ENCODE assay signal across 9 cellular contexts in the genomic region with DNA sequence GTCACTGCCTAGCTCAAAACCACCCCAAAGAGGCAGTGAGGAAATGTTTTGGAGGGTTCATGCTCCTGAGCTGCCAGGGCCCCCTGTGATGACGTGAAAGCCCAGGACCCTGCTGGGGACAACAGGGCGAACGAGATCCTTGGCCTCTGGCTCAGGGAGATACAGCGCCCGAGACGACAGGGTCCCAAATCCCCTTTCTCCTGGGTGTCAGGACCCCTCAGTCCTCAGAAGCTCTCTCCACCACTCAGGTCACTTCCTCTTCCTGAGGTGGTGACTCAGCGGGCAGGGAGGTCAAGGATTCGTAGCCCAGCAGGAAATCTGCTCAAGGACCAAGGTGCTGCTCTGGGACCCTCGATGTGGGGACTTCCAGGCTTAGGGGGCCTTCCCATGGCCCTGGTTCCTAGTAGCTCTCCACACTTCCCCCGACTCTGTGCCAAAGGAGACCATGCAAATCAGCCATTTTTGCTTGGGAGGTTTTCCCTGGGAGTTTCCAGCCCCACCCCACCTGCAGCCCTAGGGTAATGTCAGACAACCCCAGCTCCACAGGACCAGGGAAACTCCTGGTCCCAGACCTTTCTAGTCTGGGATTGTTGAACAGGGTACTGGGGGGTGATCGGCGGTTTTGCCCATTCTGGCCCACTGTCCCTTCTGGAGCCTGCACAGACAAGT. TPM values are rescaled to one million over a fixed set of nuclear protein-coding genes. Genes with fewer than 3 reads are reported as not detected.
DNase-seq lines count a peak whose midpoint lies in the region; ATAC-seq and TF ChIP-seq lines count a peak whose summit lies in the region.
"Had no signal": no experiment of that assay in that cellular context is flagged by ENCODE, and none has a peak within 500 bp of the region (broad histone marks: within the 10 kb centered on the region; RNA-seq: fewer than 3 reads in every experiment).

No MANE protein-coding gene starts in this region.

- peak; percentile 58 for DNase-seq in Right ventricle myocardium inferior (ENCODE audit: missing footprints)
- no peak for DNase-seq in left cardiac atrium
- DNase-seq in adipocyte (ENCODE audit: low read depth) = peak; percentile 24
- DNase-seq in right lobe of liver = no peak
- DNase-seq in ureter (ENCODE audit: low spot score) = peak; percentile 50
- no peak for DNase-seq in activated CD4-positive, alpha-beta T cell treated with anti-CD3 and anti-CD28 coated beads for 48 hours
- no peak for DNase-seq in SIG-M5 (lab: John Stamatoyannopoulos, UW)

- no peak for TF ChIP-seq POLR2A in right lobe of liver (IDR thresholded peaks at IDR 0.05)

- H3K27me3 ChIP-seq in adipocyte (replicated peaks; ENCODE audit: control insufficient read depth, insufficient read depth, low read length) = no peaks in the 10 kb centered on the region
- H3K27me3 ChIP-seq in right lobe of liver = no peaks in the 10 kb centered on the region

- intact Hi-C loops in Right ventricle myocardium inferior (cut with DNase I) = no loop called here
- intact Hi-C loops in left cardiac atrium (cut with DNase I) = no loop called here
- intact Hi-C loops in right lobe of liver (cut with DNase I) = no loop called here

- peak overlapping the region; percentile 35 for H3K4me3 ChIP-seq in adipocyte (ENCODE audit: low read length)
- H3K4me3 ChIP-seq in right lobe of liver = no peak overlapping the region

- no peaks in the 10 kb centered on the region for H3K9me3 ChIP-seq in adipocyte (ENCODE audit: control insufficient read depth, low read length)
- no peaks in the 10 kb centered on the region for H3K9me3 ChIP-seq in right lobe of liver

- ATAC-seq in Right ventricle myocardium inferior (no peak), left cardiac atrium (no peak), right lobe of liver (no peak), HG03432 (IDR thresholded peaks at IDR 0.05; ENCODE audit: unreplicated experiment) (no peak)

- peak overlapping the region; percentile 90 for H3K9ac ChIP-seq in adipocyte (ENCODE audit: low read length)

- H3K4me1 ChIP-seq in adipocyte (ENCODE audit: control insufficient read depth, insufficient read depth, low read length) = peaks cover 89% of the 10 kb centered on the region
- H3K4me1 ChIP-seq in right lobe of liver = peaks cover 0 to 66% (median 35%) of the 10 kb centered on the region in 4 donors

- TF ChIP-seq CTCF in right lobe of liver (IDR thresholded peaks at IDR 0.05) = no peak

- H3K27ac ChIP-seq in right lobe of liver = peak overlapping the region; percentile 47 to 75 (median 74)

- H3K36me3 ChIP-seq in adipocyte (ENCODE audit: control insufficient read depth, insufficient read depth, low read length, severe bottlenecking) (peaks cover 4% of the 10 kb centered on the region), right lobe of liver (no peaks in the 10 kb centered on the region)

- WGBS in right lobe of liver (ENCODE audit: insufficient coverage, low coverage, low lambda C conversion rate, missing lambda C conversion rate) = 35% methylated on average over 2 of the region's 12 CpGs

RNA-seq across cellular contexts. Expression of a gene that starts 12.8 kb away (rescaled TPM):
- total RNA-seq in Right ventricle myocardium inferior (44.5 TPM), left cardiac atrium (10 to 100 TPM; 39.8 to 41.3 TPM), right lobe of liver (10 to 100 TPM; 10.2 to 22.5 (median 19.8) TPM), ureter (87.8 TPM)

RNA-seq across cellular contexts. Expression of a gene that starts 29.2 kb away (rescaled TPM):
- not detected for total RNA-seq in Right ventricle myocardium inferior
- not detected for total RNA-seq in left cardiac atrium
- total RNA-seq in right lobe of liver = under 1 TPM in 2 of 6 experiments, not detected in 4; 0.07 TPM
- total RNA-seq in ureter = not detected

RNA-seq across cellular contexts. Expression of a gene that starts 43.2 kb away (rescaled TPM):
- total RNA-seq in Right ventricle myocardium inferior = not detected
- total RNA-seq in left cardiac atrium = not detected
- not detected for total RNA-seq in right lobe of liver
- 240 TPM for total RNA-seq in ureter
- total RNA-seq: subcutaneous adipose tissue had no signal

RNA-seq across cellular contexts. Expression of a gene that starts 58.7 kb away (rescaled TPM):
- total RNA-seq in Right ventricle myocardium inferior (not detected), left cardiac atrium (not detected), right lobe of liver (not detected), ureter (not detected)
- total RNA-seq: subcutaneous adipose tissue had no signal

Comparison
In these comparisons a context has a peak if more than half of its experiments do, and no peak if none do; other contexts are left out.
1. DNase-seq: peak in Right ventricle myocardium inferior (single experiment), adipocyte (single experiment) and ureter (single experiment); none in left cardiac atrium (single experiment), right lobe of liver (0 of 3), activated CD4-positive, alpha-beta T cell treated with anti-CD3 and anti-CD28 coated beads for 48 hours (single experiment) and SIG-M5 (single experiment).
2. RNA of a gene that starts 43.2 kb away (total RNA-seq): 240 TPM in ureter (single experiment); not detected in Right ventricle myocardium inferior (single experiment), not detected in left cardiac atrium and not detected in right lobe of liver; every median in the first group is over 100 times any median in the second.